In genomic region chr14:35215110-35215872, GRCh38 we compare ENCODE assay signal across 8 cellular contexts.
A peak's percentile ranks its signal among the peaks of the same experiment; 100 is the strongest.
DNase-seq lines count a peak whose midpoint lies in the region; ATAC-seq and TF ChIP-seq lines count a peak whose summit lies in the region.

No MANE protein-coding gene starts in this region.

- ATAC-seq in activated CD4-positive, alpha-beta T cell treated with anti-CD3 and anti-CD28 coated beads for 36 hours, result peak; percentile 58
- no peak for ATAC-seq in Panc1

- in situ Hi-C loops in Panc1 (cut with HindIII; ENCODE audit: low pct_unique_long_range_greater_than_20kb, low sequenced_read_pairs), result no loop called here

- no peaks in the 10 kb centered on the region for H3K9me3 ChIP-seq in Panc1 (ENCODE audit: control insufficient read depth, insufficient read depth, low read depth, low read length)

- no peak overlapping the region for H3K27ac Mint-ChIP-seq in activated CD4-positive, alpha-beta T cell treated with anti-CD3 and anti-CD28 coated beads for 36 hours

- peaks cover 4% of the 10 kb centered on the region; the same call in 1 of the 2 replicates for H3K4me1 ChIP-seq in Panc1 (ENCODE audit: control insufficient read depth, insufficient read depth, low read length)

- DNase-seq in activated CD4-positive, alpha-beta T cell treated with anti-CD3 and anti-CD28 coated beads for 36 hours, result no peak
- no peak for DNase-seq in activated CD4-positive, alpha-beta T cell treated with anti-CD3 and anti-CD28 coated beads for 1 hour
- DNase-seq in Panc1 (ENCODE audit: low read depth, low spot score), result no peak
- peak; percentile 84 for DNase-seq in fibroblast of pulmonary artery (ENCODE audit: low read depth)
- DNase-seq in putamen (ENCODE audit: low spot score), result peak; percentile 31
- no peak for DNase-seq in NCI-H345 treated with DMSO at 0.1 percent for 48 hours (lab: John Stamatoyannopoulos, UW; ENCODE audit: unreplicated experiment)
- DNase-seq in occipital lobe (lab: John Stamatoyannopoulos, UW), result no peak
- DNase-seq in activated CD4-positive, CD25-positive, alpha-beta regulatory T cell treated with anti-CD3 and anti-CD28 coated beads, Interleukin-2, amount 50 U/mL, for 72 hours, result no peak

- no peaks in the 10 kb centered on the region for H3K9me3 Mint-ChIP-seq in activated CD4-positive, alpha-beta T cell treated with anti-CD3 and anti-CD28 coated beads for 36 hours (ENCODE audit: low read depth)

- H3K36me3 ChIP-seq in Panc1 (ENCODE audit: control insufficient read depth, insufficient read depth, low read length), result no peaks in the 10 kb centered on the region; the same call in 1 of the 2 replicates

- H3K4me3 ChIP-seq in Panc1 (ENCODE audit: low read depth in 2 of 2, low read length in 2 of 2) (no peak overlapping the region), fibroblast of pulmonary artery (replicated peaks; ENCODE audit: low read depth, low read length) (no peak overlapping the region)

- H3K27ac ChIP-seq in Panc1 (ENCODE audit: low read length), result no peak overlapping the region

- intact Hi-C loops in activated CD4-positive, alpha-beta T cell treated with anti-CD3 and anti-CD28 coated beads for 36 hours (cut with DNase I, micrococcal nuclease), result no loop called here
- intact Hi-C loops in Panc1 (cut with micrococcal nuclease; ENCODE audit: unreplicated experiment), result loop anchor here (10.0 kb wide), 1 partner anchor 190 kb away; the partner anchor contains the start of gene NFKBIA

- H3K27me3 Mint-ChIP-seq in activated CD4-positive, alpha-beta T cell treated with anti-CD3 and anti-CD28 coated beads for 36 hours, result no peaks in the 10 kb centered on the region

- POLR2A ChIA-PET in activated CD4-positive, alpha-beta T cell treated with anti-CD3 and anti-CD28 coated beads for 36 hours (lab: Charles Lee), result interaction anchor here (0.6 to 0.7 kb wide), 2 partner anchors 11 to 202 kb away, joined by 4 to 8 read pairs; no protein-coding TSS in a partner anchor
- POLR2A ChIA-PET in Panc1 (lab: Charles Lee), result no interaction called here

- CTCF ChIA-PET in activated CD4-positive, alpha-beta T cell treated with anti-CD3 and anti-CD28 coated beads for 36 hours (lab: Charles Lee), result interaction anchor here (0.7 to 2.4 kb wide), 15 partner anchors 9 to 223 kb away, joined by 3 to 21 read pairs (median 6); partner anchors contain the start of gene NFKBIA
- CTCF ChIA-PET in Panc1 (lab: Charles Lee), result interaction anchor here (0.5 to 1.0 kb wide), 4 partner anchors 51 to 191 kb away, joined by 3 to 5 read pairs (median 4); no protein-coding TSS in a partner anchor

- H3K27me3 ChIP-seq in Panc1 (ENCODE audit: control insufficient read depth, insufficient read depth, low read length), result no peaks in the 10 kb centered on the region

- BruUV-seq in Panc1 (replicated peaks; lab: Mats Ljungman, UMichigan), result no TSS peak

- peaks cover 4% of the 10 kb centered on the region for H3K36me3 Mint-ChIP-seq in activated CD4-positive, alpha-beta T cell treated with anti-CD3 and anti-CD28 coated beads for 36 hours (ENCODE audit: low read depth)

- peaks cover 16% of the 10 kb centered on the region for H3K4me1 Mint-ChIP-seq in activated CD4-positive, alpha-beta T cell treated with anti-CD3 and anti-CD28 coated beads for 36 hours

- TF ChIP-seq CTCF in Panc1 (IDR thresholded peaks at IDR 0.05) (peak; percentile 51; the same call in 1 of the 2 replicates), fibroblast of pulmonary artery (IDR thresholded peaks at IDR 0.05; ENCODE audit: low read length, missing control alignments) (peak; percentile 66)

- no peak overlapping the region for H3K4me3 Mint-ChIP-seq in activated CD4-positive, alpha-beta T cell treated with anti-CD3 and anti-CD28 coated beads for 36 hours

Comparison
In these comparisons a context has a peak if more than half of its experiments do, and no peak if none do; other contexts are left out.
1. DNase-seq: peak in fibroblast of pulmonary artery (single experiment) and putamen (single experiment); none in activated CD4-positive, alpha-beta T cell treated with anti-CD3 and anti-CD28 coated beads for 36 hours (single experiment), activated CD4-positive, alpha-beta T cell treated with anti-CD3 and anti-CD28 coated beads for 1 hour (single experiment), Panc1 (single experiment), NCI-H345 treated with DMSO at 0.1 percent for 48 hours (single experiment), occipital lobe (single experiment) and activated CD4-positive, CD25-positive, alpha-beta regulatory T cell treated with anti-CD3 and anti-CD28 coated beads, Interleukin-2, amount 50 U/mL, for 72 hours (single experiment).